Comparison of ENCODE assay signal across 10 cellular contexts in genomic region chr4:101355246-101355645, GRCh38. TPM values are rescaled to one million over a fixed set of nuclear protein-coding genes. Genes with fewer than 3 reads are reported as not detected.
DNase-seq lines count a peak whose midpoint lies in the region; ATAC-seq and TF ChIP-seq lines count a peak whose summit lies in the region.
"Had no signal": no experiment of that assay in that cellular context is flagged by ENCODE, and none has a peak within 500 bp of the region (broad histone marks: within the 10 kb centered on the region; RNA-seq: fewer than 3 reads in every experiment).

No MANE protein-coding gene starts in this region.

- CTCF ChIA-PET in activated CD4-positive, alpha-beta T cell treated with anti-CD3 and anti-CD28 coated beads, Interleukin-2, amount 10 ng/mL, durations not matched to agents 7 days and 5 days (lab: Charles Lee), result no interaction called here

- intact Hi-C loops in tibial artery (cut with DNase I; ENCODE audit: low total_unique reads) (no loop called here), spleen (cut with DNase I; ENCODE audit: low total_unique reads) (no loop called here)

- TF ChIP-seq POLR2A in spleen (IDR thresholded peaks at IDR 0.05), result no peak

- H3K27ac Mint-ChIP-seq in natural killer cell treated with Interleukin-12 subunit alpha and Interleukin-12 subunit beta and Interleukin-15 and Interleukin-18, amount 100 ng/mL, for 72 hours, result no peak overlapping the region
- no peak overlapping the region for H3K27ac Mint-ChIP-seq in activated CD4-positive, alpha-beta T cell treated with anti-CD3 and anti-CD28 coated beads, Interleukin-2, amount 10 ng/mL, durations not matched to agents 7 days and 5 days

- peak overlapping the region; percentile 75 for H3K27ac ChIP-seq in SJCRH30
- no peak overlapping the region for H3K27ac ChIP-seq in tibial artery
- no peak overlapping the region for H3K27ac ChIP-seq in spleen

- H3K36me3 ChIP-seq in SJCRH30 (no peaks in the 10 kb centered on the region), tibial artery (no peaks in the 10 kb centered on the region), spleen (no peaks in the 10 kb centered on the region)

- H3K4me3 ChIP-seq in SJCRH30 (no peak overlapping the region), tibial artery (no peak overlapping the region), spleen (no peak overlapping the region)

- H3K4me3 Mint-ChIP-seq in natural killer cell treated with Interleukin-12 subunit alpha and Interleukin-12 subunit beta and Interleukin-15 and Interleukin-18, amount 100 ng/mL, for 72 hours, result no peak overlapping the region
- H3K4me3 Mint-ChIP-seq in activated CD4-positive, alpha-beta T cell treated with anti-CD3 and anti-CD28 coated beads, Interleukin-2, amount 10 ng/mL, durations not matched to agents 7 days and 5 days, result no peak overlapping the region

- H3K4me1 ChIP-seq in SJCRH30 (peaks cover 26% of the 10 kb centered on the region), tibial artery (no peaks in the 10 kb centered on the region), spleen (peaks cover 0 to 19% (median 5%) of the 10 kb centered on the region in 6 donors)

- no peaks in the 10 kb centered on the region for H3K9me3 ChIP-seq in SJCRH30 (replicated peaks)
- no peaks in the 10 kb centered on the region for H3K9me3 ChIP-seq in tibial artery
- H3K9me3 ChIP-seq in spleen, result no peaks in the 10 kb centered on the region

- ATAC-seq in GM18502 (IDR thresholded peaks at IDR 0.05; ENCODE audit: poor library complexity, unreplicated experiment) (peak; percentile 98), GM21390 (IDR thresholded peaks at IDR 0.05; ENCODE audit: unreplicated experiment) (peak; percentile 99), HG03095 (IDR thresholded peaks at IDR 0.05; ENCODE audit: unreplicated experiment) (peak; percentile 96)
- ATAC-seq in natural killer cell treated with Interleukin-12 subunit alpha and Interleukin-12 subunit beta and Interleukin-15 and Interleukin-18, amount 100 ng/mL, for 72 hours, result no peak

- DNase-seq in SJCRH30, result no peak
- no peak for DNase-seq in natural killer cell treated with Interleukin-12 subunit alpha and Interleukin-12 subunit beta and Interleukin-15 and Interleukin-18, amount 100 ng/mL, for 72 hours (ENCODE audit: low spot score)
- DNase-seq in tibial artery, result no peak
- no peak for DNase-seq in spleen
- no peak for DNase-seq in activated CD4-positive, alpha-beta T cell treated with anti-CD3 and anti-CD28 coated beads, Interleukin-2, amount 10 ng/mL, durations not matched to agents 7 days and 5 days
- DNase-seq: NCI-H1930; stimulated activated CD4-positive, alpha-beta T cell treated with anti-CD3 and anti-CD28 coated beads, Interleukin-1b, Interleukin-23, amount 100 ng/mL, for 48 hours had no signal

- no peaks in the 10 kb centered on the region for H3K4me1 Mint-ChIP-seq in natural killer cell treated with Interleukin-12 subunit alpha and Interleukin-12 subunit beta and Interleukin-15 and Interleukin-18, amount 100 ng/mL, for 72 hours (ENCODE audit: low read depth in 2 of 2)
- H3K4me1 Mint-ChIP-seq in activated CD4-positive, alpha-beta T cell treated with anti-CD3 and anti-CD28 coated beads, Interleukin-2, amount 10 ng/mL, durations not matched to agents 7 days and 5 days, result no peaks in the 10 kb centered on the region

- H3K27me3 Mint-ChIP-seq in natural killer cell treated with Interleukin-12 subunit alpha and Interleukin-12 subunit beta and Interleukin-15 and Interleukin-18, amount 100 ng/mL, for 72 hours, result peaks cover 5 to 14% of the 10 kb centered on the region in 2 donors
- peaks cover 43% of the 10 kb centered on the region for H3K27me3 Mint-ChIP-seq in activated CD4-positive, alpha-beta T cell treated with anti-CD3 and anti-CD28 coated beads, Interleukin-2, amount 10 ng/mL, durations not matched to agents 7 days and 5 days

- H3K36me3 Mint-ChIP-seq in natural killer cell treated with Interleukin-12 subunit alpha and Interleukin-12 subunit beta and Interleukin-15 and Interleukin-18, amount 100 ng/mL, for 72 hours, result no peaks in the 10 kb centered on the region
- no peaks in the 10 kb centered on the region for H3K36me3 Mint-ChIP-seq in activated CD4-positive, alpha-beta T cell treated with anti-CD3 and anti-CD28 coated beads, Interleukin-2, amount 10 ng/mL, durations not matched to agents 7 days and 5 days (ENCODE audit: low read depth)

- H3K27me3 ChIP-seq in SJCRH30 (no peaks in the 10 kb centered on the region), tibial artery (no peaks in the 10 kb centered on the region), spleen (replicated peaks in 1 of 7) (no peaks in the 10 kb centered on the region)

- WGBS in spleen, 5 donors, result 68 to 83% (median 74%) methylated on average over 3 of the region's 3 CpGs

- POLR2A ChIA-PET in activated CD4-positive, alpha-beta T cell treated with anti-CD3 and anti-CD28 coated beads, Interleukin-2, amount 10 ng/mL, durations not matched to agents 7 days and 5 days (lab: Charles Lee), result no interaction called here

- no peaks in the 10 kb centered on the region for H3K9me3 Mint-ChIP-seq in natural killer cell treated with Interleukin-12 subunit alpha and Interleukin-12 subunit beta and Interleukin-15 and Interleukin-18, amount 100 ng/mL, for 72 hours
- no peaks in the 10 kb centered on the region for H3K9me3 Mint-ChIP-seq in activated CD4-positive, alpha-beta T cell treated with anti-CD3 and anti-CD28 coated beads, Interleukin-2, amount 10 ng/mL, durations not matched to agents 7 days and 5 days

- TF ChIP-seq CTCF in tibial artery (IDR thresholded peaks at IDR 0.05) (no peak), spleen (IDR thresholded peaks at IDR 0.05 in 8 of 11, conservative IDR thresholded peaks at IDR 0.05 in 3 of 11) (no peak)

RNA-seq across cellular contexts. Expression of gene PPP3CA, which starts 7.9 kb away (rescaled TPM):
- total RNA-seq in SJCRH30 (2014; rRNA removed; shearing (Covaris generic)), result 36.2 and 38.4 TPM in 2 replicates
- total RNA-seq in natural killer cell treated with Interleukin-12 subunit alpha and Interleukin-12 subunit beta and Interleukin-15 and Interleukin-18, amount 100 ng/mL, for 72 hours, result 10 to 100 TPM; 42.6 to 50.2 TPM
- total RNA-seq in spleen, result 10 to 100 TPM; 36.0 to 50.0 (median 40.7) TPM
- 10 to 100 TPM; 15.5 to 19.0 (median 15.5) TPM for polyA plus RNA-seq in spleen
- total RNA-seq in activated CD4-positive, alpha-beta T cell treated with anti-CD3 and anti-CD28 coated beads, Interleukin-2, amount 10 ng/mL, durations not matched to agents 7 days and 5 days, result 10 to 100 TPM; 24.6 to 25.9 TPM

Comparison
In these comparisons a context has a peak if more than half of its experiments do, and no peak if none do; other contexts are left out.
1. ATAC-seq: peak in GM18502 (single experiment), GM21390 (single experiment) and HG03095 (single experiment); none in natural killer cell treated with Interleukin-12 subunit alpha and Interleukin-12 subunit beta and Interleukin-15 and Interleukin-18, amount 100 ng/mL, for 72 hours (0 of 2).